ENCODE assay signal across 1 cellular context in genomic region chr3:97764186-97765055, GRCh38.
A peak's percentile ranks its signal among the peaks of the same experiment; 100 is the strongest.
TF ChIP-seq lines count a peak whose summit lies in the region.

TSS of gene ARL6 (plus strand) at chr3:97764758. CDS start at chr3:97768108, 3,350 bp downstream.

TF ChIP-seq in HepG2, 621 proteins besides CTCF, POLR2A, EP300 and RAD21 (continued from another document and continues in another):
- TF ChIP-seq FOXJ3 (CRISPR knock-in tag; IDR thresholded peaks at IDR 0.05; ENCODE audit: borderline replicate concordance): no peak; the same call in 1 of the 2 replicates
- TF ChIP-seq TCF7L2 (IDR thresholded peaks at IDR 0.05; ENCODE audit: low read depth, low read length): no peak
- no peak for TF ChIP-seq PAWR (CRISPR knock-in tag; IDR thresholded peaks at IDR 0.05; ENCODE audit: borderline replicate concordance)
- TF ChIP-seq THAP11 (CRISPR knock-in tag; IDR thresholded peaks at IDR 0.05): peak; percentile 99
- TF ChIP-seq MAFF (IDR thresholded peaks at IDR 0.05; ENCODE audit: low read depth, low read length): no peak
- TF ChIP-seq CSRNP2 (CRISPR knock-in tag; conservative IDR thresholded peaks at IDR 0.05; ENCODE audit: low read depth): no peak
- TF ChIP-seq ZNF335 (CRISPR knock-in tag; IDR thresholded peaks at IDR 0.05): peak; percentile 93
- peak; percentile 31; the same call in 1 of the 2 replicates for TF ChIP-seq TARDBP (CRISPR knock-in tag; IDR thresholded peaks at IDR 0.05)
- peak; percentile 49; the same call in 1 of the 2 replicates for TF ChIP-seq SUZ12 (IDR thresholded peaks at IDR 0.05; ENCODE audit: low read depth, low read length)
- TF ChIP-seq ZNF383 (CRISPR knock-in tag; IDR thresholded peaks at IDR 0.05; ENCODE audit: borderline replicate concordance): no peak
- TF ChIP-seq RBFOX2 (IDR thresholded peaks at IDR 0.05; ENCODE audit: low read depth, low read length): peak; percentile 77
- 0 out of 2 replicates have a peak, but pooled peaks have one; percentile 27 for TF ChIP-seq ZNF800 (CRISPR knock-in tag; IDR thresholded peaks at IDR 0.05)
- TF ChIP-seq PCBP2 (optimal IDR thresholded peaks at IDR 0.05; ENCODE audit: low read depth, low read length, poor library complexity, severe bottlenecking): no peak
- no peak for TF ChIP-seq PBX2 (CRISPR knock-in tag; IDR thresholded peaks at IDR 0.05)
- TF ChIP-seq ZNF468 (CRISPR knock-in tag; IDR thresholded peaks at IDR 0.05): no peak
- no peak for TF ChIP-seq ZKSCAN8 (CRISPR knock-in tag; IDR thresholded peaks at IDR 0.05; ENCODE audit: borderline replicate concordance)
- TF ChIP-seq ZNF543 (CRISPR knock-in tag; IDR thresholded peaks at IDR 0.05): 0 out of 2 replicates have a peak, but pooled peaks have one; percentile 4
- peak; percentile 88 for TF ChIP-seq POGZ (CRISPR knock-in tag; IDR thresholded peaks at IDR 0.05)
- no peak for TF ChIP-seq KLF6 (CRISPR knock-in tag; IDR thresholded peaks at IDR 0.05)
- TF ChIP-seq BCL6 (CRISPR knock-in tag; IDR thresholded peaks at IDR 0.05): 0 out of 2 replicates have a peak, but pooled peaks have one; percentile 6
- TF ChIP-seq NAIF1 (CRISPR knock-in tag; IDR thresholded peaks at IDR 0.05; ENCODE audit: borderline replicate concordance): 0 out of 2 replicates have a peak, but pooled peaks have one; percentile 10
- peak; percentile 65; the same call in 1 of the 2 replicates for TF ChIP-seq IKZF5 (CRISPR knock-in tag; IDR thresholded peaks at IDR 0.05)
- no peak for TF ChIP-seq TERF1 (CRISPR knock-in tag; IDR thresholded peaks at IDR 0.05)
- peak; percentile 97 for TF ChIP-seq ZNF839 (CRISPR knock-in tag; IDR thresholded peaks at IDR 0.05; ENCODE audit: borderline replicate concordance)
- TF ChIP-seq ZNF761 (CRISPR knock-in tag; conservative IDR thresholded peaks at IDR 0.05): 0 out of 2 replicates have a peak, but pooled peaks have one; percentile 56
- TF ChIP-seq TOPORS (CRISPR knock-in tag; IDR thresholded peaks at IDR 0.05): no peak
- no peak for TF ChIP-seq ZNF850 (CRISPR knock-in tag; conservative IDR thresholded peaks at IDR 0.05)
- TF ChIP-seq SP4 (CRISPR knock-in tag; IDR thresholded peaks at IDR 0.05): peak; percentile 88
- no peak for TF ChIP-seq FOXO1 (CRISPR knock-in tag; IDR thresholded peaks at IDR 0.05)
- TF ChIP-seq THAP7 (CRISPR knock-in tag; IDR thresholded peaks at IDR 0.05): no peak
- no peak; the same call in 1 of the 2 replicates for TF ChIP-seq ZBTB44 (CRISPR knock-in tag; IDR thresholded peaks at IDR 0.05)
- TF ChIP-seq CERS6 (CRISPR knock-in tag; IDR thresholded peaks at IDR 0.05): no peak
- no peak for TF ChIP-seq AFF4 (CRISPR knock-in tag; IDR thresholded peaks at IDR 0.05)
- no peak for TF ChIP-seq SMC3 (IDR thresholded peaks at IDR 0.05; ENCODE audit: low read length)
- no peak for TF ChIP-seq LCORL (IDR thresholded peaks at IDR 0.05)
- TF ChIP-seq LCORL (CRISPR knock-in tag; IDR thresholded peaks at IDR 0.05): no peak
- TF ChIP-seq HNF4A (CRISPR knock-in tag; IDR thresholded peaks at IDR 0.05): no peak
- TF ChIP-seq ISX (CRISPR knock-in tag; conservative IDR thresholded peaks at IDR 0.05): no peak
- TF ChIP-seq HINFP (CRISPR knock-in tag; IDR thresholded peaks at IDR 0.05; ENCODE audit: low read depth): no peak
- no peak for TF ChIP-seq CENPBD1 (CRISPR knock-in tag; IDR thresholded peaks at IDR 0.05; ENCODE audit: borderline replicate concordance, low read depth)
- TF ChIP-seq TRIM24 (CRISPR knock-in tag; IDR thresholded peaks at IDR 0.05): no peak
- TF ChIP-seq HES4 (CRISPR knock-in tag; IDR thresholded peaks at IDR 0.05; ENCODE audit: borderline replicate concordance): no peak; the same call in 1 of the 2 replicates
- no peak for TF ChIP-seq PCBP1 (IDR thresholded peaks at IDR 0.05; ENCODE audit: borderline replicate concordance, low read depth, low read length)
- peak; percentile 94 for TF ChIP-seq GABPB1 (CRISPR knock-in tag; IDR thresholded peaks at IDR 0.05)
- TF ChIP-seq ZNF34 (CRISPR knock-in tag; IDR thresholded peaks at IDR 0.05; ENCODE audit: borderline replicate concordance): no peak
- peak; percentile 94 for TF ChIP-seq RFX1 (IDR thresholded peaks at IDR 0.05)
